Comparison of ENCODE assay signal across 8 cellular contexts in the genomic region with DNA sequence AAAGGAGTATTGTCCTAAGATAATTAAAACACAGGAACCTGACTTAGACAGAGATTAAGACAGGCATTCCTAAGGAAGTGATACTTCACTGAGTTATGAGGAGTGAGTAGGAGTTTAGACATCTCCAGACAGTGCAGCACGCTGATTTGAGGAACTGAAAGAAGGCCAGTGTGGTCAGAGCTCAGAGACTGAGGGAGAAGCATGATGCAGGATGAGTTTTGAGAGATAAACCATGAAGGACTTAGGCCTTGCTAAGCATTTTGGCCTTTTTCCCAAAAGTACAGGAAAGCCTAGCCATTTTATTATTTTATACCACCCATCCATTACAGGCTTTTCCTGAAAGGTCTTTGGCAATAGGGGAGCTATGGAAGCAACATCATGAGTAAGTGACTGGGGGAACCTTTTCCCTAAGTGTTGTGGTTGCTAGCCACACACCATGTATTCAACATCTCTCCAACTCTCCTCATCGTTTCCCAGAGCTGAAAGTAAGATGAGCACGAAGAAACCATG.
DNase-seq lines count a peak whose midpoint lies in the region; ATAC-seq lines count a peak whose summit lies in the region.

No MANE protein-coding gene starts in this region.

- H3K4me1 Mint-ChIP-seq in activated T-cell treated with anti-CD3 and anti-CD28 coated beads, Interleukin-2, amount 50 U/mL, for 24 hours (ENCODE audit: low read depth) = peaks cover 12% of the 10 kb centered on the region

- no peaks in the 10 kb centered on the region for H3K36me3 Mint-ChIP-seq in activated T-cell treated with anti-CD3 and anti-CD28 coated beads, Interleukin-2, amount 50 U/mL, for 24 hours (ENCODE audit: low read depth)

- H3K27me3 Mint-ChIP-seq in activated T-cell treated with anti-CD3 and anti-CD28 coated beads, Interleukin-2, amount 50 U/mL, for 24 hours = no peaks in the 10 kb centered on the region

- ATAC-seq in GM18907 (IDR thresholded peaks at IDR 0.05; ENCODE audit: unreplicated experiment) = peak; percentile 58

- H3K27ac Mint-ChIP-seq in activated T-cell treated with anti-CD3 and anti-CD28 coated beads, Interleukin-2, amount 50 U/mL, for 24 hours = no peak overlapping the region

- no peaks in the 10 kb centered on the region for H3K9me3 Mint-ChIP-seq in activated T-cell treated with anti-CD3 and anti-CD28 coated beads, Interleukin-2, amount 50 U/mL, for 24 hours

- no peak overlapping the region for H3K4me3 Mint-ChIP-seq in activated T-cell treated with anti-CD3 and anti-CD28 coated beads, Interleukin-2, amount 50 U/mL, for 24 hours

- DNase-seq in HS-5 (ENCODE audit: low read depth) (peak; percentile 91), dermis blood vessel endothelial cell (peak; percentile 45), pulmonary artery endothelial cell (ENCODE audit: low read depth, low spot score) (peak; percentile 20), NCI-H2029 treated with DMSO at 0.1 percent for 48 hours (lab: John Stamatoyannopoulos, UW) (no peak), COLO668 (lab: John Stamatoyannopoulos, UW; ENCODE audit: unreplicated experiment) (no peak)
- DNase-seq in activated T-cell treated with anti-CD3 and anti-CD28 coated beads, Interleukin-2, amount 50 U/mL, for 24 hours = no peak
- DNase-seq in activated CD4-positive, CD25-positive, alpha-beta regulatory T cell (lab: John Stamatoyannopoulos, UW) = no peak

Comparison
In these comparisons a context has a peak if more than half of its experiments do, and no peak if none do; other contexts are left out.
1. DNase-seq: peak in HS-5 (single experiment), dermis blood vessel endothelial cell (single experiment) and pulmonary artery endothelial cell (single experiment); none in activated T-cell treated with anti-CD3 and anti-CD28 coated beads, Interleukin-2, amount 50 U/mL, for 24 hours (single experiment), activated CD4-positive, CD25-positive, alpha-beta regulatory T cell (0 of 4), NCI-H2029 treated with DMSO at 0.1 percent for 48 hours (single experiment) and COLO668 (single experiment).